ENCODE assay signal across 3 cellular contexts in the genomic region with DNA sequence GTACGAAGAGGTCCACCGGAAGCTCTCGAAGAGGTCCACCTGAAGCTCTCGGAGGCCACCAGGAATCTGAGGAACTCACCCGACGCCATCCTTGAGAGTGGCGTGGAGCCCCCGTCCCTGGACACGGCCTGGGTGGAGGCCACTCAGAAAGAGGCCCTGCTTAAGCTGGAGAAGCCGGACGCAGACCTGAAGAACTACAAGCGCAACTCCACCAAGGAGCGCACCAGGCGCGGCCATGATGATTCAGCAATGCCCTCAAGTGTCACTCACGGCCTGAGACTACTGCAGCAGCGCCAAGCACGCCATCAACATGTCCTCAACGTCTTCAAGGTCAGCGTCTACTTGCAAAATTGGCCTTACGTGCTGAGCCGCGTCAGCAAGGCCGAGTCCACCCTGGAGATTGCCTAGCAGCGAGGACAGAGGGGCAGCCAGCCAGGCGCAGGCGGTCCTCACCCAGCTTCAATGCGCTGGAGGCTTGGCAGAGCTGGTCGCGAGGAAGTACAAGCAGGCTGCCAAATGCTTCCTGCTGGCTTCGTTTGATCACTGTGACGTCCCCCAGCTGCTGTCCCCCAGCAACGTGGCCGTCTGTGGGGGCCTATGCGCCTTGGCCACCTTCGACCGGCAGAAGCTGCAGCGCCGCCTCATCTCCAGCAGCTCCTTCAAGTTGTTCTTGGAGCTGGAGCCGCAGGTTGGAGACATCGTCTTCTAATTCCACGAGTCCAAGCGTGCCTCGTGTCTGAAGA.
TF ChIP-seq lines count a peak whose summit lies in the region.

No MANE protein-coding gene starts in this region.

TF ChIP-seq in GM23338, 12 proteins besides CTCF, POLR2A, EP300 and RAD21:
- TF ChIP-seq JUNB (IDR thresholded peaks at IDR 0.05; ENCODE audit: unreplicated experiment) = no peak
- TF ChIP-seq, protein P1, sequence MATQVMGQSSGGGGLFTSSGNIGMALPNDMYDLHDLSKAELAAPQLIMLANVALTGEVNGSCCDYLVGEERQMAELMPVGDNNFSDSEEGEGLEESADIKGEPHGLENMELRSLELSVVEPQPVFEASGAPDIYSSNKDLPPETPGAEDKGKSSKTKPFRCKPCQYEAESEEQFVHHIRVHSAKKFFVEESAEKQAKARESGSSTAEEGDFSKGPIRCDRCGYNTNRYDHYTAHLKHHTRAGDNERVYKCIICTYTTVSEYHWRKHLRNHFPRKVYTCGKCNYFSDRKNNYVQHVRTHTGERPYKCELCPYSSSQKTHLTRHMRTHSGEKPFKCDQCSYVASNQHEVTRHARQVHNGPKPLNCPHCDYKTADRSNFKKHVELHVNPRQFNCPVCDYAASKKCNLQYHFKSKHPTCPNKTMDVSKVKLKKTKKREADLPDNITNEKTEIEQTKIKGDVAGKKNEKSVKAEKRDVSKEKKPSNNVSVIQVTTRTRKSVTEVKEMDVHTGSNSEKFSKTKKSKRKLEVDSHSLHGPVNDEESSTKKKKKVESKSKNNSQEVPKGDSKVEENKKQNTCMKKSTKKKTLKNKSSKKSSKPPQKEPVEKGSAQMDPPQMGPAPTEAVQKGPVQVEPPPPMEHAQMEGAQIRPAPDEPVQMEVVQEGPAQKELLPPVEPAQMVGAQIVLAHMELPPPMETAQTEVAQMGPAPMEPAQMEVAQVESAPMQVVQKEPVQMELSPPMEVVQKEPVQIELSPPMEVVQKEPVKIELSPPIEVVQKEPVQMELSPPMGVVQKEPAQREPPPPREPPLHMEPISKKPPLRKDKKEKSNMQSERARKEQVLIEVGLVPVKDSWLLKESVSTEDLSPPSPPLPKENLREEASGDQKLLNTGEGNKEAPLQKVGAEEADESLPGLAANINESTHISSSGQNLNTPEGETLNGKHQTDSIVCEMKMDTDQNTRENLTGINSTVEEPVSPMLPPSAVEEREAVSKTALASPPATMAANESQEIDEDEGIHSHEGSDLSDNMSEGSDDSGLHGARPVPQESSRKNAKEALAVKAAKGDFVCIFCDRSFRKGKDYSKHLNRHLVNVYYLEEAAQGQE (IDR thresholded peaks at IDR 0.05; ENCODE audit: unreplicated experiment) = no peak

TF ChIP-seq in IMR-90, 13 proteins besides CTCF, POLR2A, EP300 and RAD21:
- no peak for TF ChIP-seq SMC3 (IDR thresholded peaks at IDR 0.05; ENCODE audit: low read depth, low read length)
- TF ChIP-seq RFX5 (IDR thresholded peaks at IDR 0.05; ENCODE audit: low read depth, low read length) = no peak
- no peak for TF ChIP-seq RCOR1 (IDR thresholded peaks at IDR 0.05; ENCODE audit: insufficient replicate concordance, low read length)
- TF ChIP-seq, protein P2, sequence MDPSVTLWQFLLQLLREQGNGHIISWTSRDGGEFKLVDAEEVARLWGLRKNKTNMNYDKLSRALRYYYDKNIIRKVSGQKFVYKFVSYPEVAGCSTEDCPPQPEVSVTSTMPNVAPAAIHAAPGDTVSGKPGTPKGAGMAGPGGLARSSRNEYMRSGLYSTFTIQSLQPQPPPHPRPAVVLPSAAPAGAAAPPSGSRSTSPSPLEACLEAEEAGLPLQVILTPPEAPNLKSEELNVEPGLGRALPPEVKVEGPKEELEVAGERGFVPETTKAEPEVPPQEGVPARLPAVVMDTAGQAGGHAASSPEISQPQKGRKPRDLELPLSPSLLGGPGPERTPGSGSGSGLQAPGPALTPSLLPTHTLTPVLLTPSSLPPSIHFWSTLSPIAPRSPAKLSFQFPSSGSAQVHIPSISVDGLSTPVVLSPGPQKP (IDR thresholded peaks at IDR 0.05; ENCODE audit: borderline replicate concordance, low read depth, low read length) = no peak

TF ChIP-seq in H1, 55 proteins besides CTCF, POLR2A, EP300 and RAD21:
- TF ChIP-seq KDM5A (IDR thresholded peaks at IDR 0.05; ENCODE audit: low read length) = no peak
- TF ChIP-seq KDM1A (IDR thresholded peaks at IDR 0.05; ENCODE audit: borderline replicate concordance, low read length) = no peak
- no peak for TF ChIP-seq GABPA (IDR thresholded peaks at IDR 0.05; ENCODE audit: borderline replicate concordance, insufficient read depth, low read length)
- TF ChIP-seq RBBP5 (IDR thresholded peaks at IDR 0.05; ENCODE audit: borderline replicate concordance, low read depth, low read length) = no peak
- TF ChIP-seq, protein P3, sequence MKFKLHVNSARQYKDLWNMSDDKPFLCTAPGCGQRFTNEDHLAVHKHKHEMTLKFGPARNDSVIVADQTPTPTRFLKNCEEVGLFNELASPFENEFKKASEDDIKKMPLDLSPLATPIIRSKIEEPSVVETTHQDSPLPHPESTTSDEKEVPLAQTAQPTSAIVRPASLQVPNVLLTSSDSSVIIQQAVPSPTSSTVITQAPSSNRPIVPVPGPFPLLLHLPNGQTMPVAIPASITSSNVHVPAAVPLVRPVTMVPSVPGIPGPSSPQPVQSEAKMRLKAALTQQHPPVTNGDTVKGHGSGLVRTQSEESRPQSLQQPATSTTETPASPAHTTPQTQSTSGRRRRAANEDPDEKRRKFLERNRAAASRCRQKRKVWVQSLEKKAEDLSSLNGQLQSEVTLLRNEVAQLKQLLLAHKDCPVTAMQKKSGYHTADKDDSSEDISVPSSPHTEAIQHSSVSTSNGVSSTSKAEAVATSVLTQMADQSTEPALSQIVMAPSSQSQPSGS (IDR thresholded peaks at IDR 0.05; ENCODE audit: low read length) = no peak
- TF ChIP-seq HDAC6 (IDR thresholded peaks at IDR 0.05; ENCODE audit: low read depth, low read length) = no peak
- TF ChIP-seq CHD1 (IDR thresholded peaks at IDR 0.05; ENCODE audit: low read depth, low read length) = no peak
